ENCODE assay signal across 11 cellular contexts in the genomic region with DNA sequence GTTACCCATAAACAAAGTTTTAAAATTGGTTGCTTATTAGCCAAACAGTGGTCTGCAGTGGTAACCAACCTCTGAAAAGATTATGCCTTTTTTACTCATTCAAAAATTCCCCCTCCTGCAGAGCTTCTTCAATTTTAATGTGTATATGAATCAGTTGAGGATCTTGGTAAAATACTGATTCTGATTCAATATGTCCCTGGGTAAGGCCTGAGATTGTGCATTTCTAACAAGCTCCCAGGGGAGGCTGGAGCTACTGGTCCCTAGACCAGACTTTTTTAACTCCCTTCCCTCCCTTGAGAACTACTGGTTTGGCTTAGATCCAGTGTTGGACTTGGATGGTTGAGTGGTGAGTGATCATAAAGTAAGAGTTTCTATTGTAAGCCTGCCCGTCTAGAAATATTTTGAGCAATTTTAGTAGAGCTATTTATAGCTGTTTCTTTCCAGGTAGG.
DNase-seq lines count a peak whose midpoint lies in the region; ATAC-seq and TF ChIP-seq lines count a peak whose summit lies in the region.
"Had no signal": no experiment of that assay in that cellular context is flagged by ENCODE, and none has a peak within 500 bp of the region (broad histone marks: within the 10 kb centered on the region; RNA-seq: fewer than 3 reads in every experiment).

No MANE protein-coding gene starts in this region.

- H3K9me3 Mint-ChIP-seq in natural killer cell treated with Interleukin-12 subunit alpha and Interleukin-12 subunit beta and Interleukin-15 and Interleukin-18, amount 100 ng/mL, for 72 hours = no peaks in the 10 kb centered on the region
- H3K9me3 Mint-ChIP-seq in natural killer cell = no peaks in the 10 kb centered on the region

- TF ChIP-seq CTCF in natural killer cell (IDR thresholded peaks at IDR 0.05) (no peak), IMR-90 (conservative IDR thresholded peaks at IDR 0.05; ENCODE audit: low read depth, low read length) (no peak), brain microvascular endothelial cell (IDR thresholded peaks at IDR 0.05; ENCODE audit: low read depth, low read length, missing control alignments) (no peak), coronary artery (IDR thresholded peaks at IDR 0.05) (no peak), Peyer's patch (IDR thresholded peaks at IDR 0.05) (no peak)

- intact Hi-C loops in natural killer cell (cut with micrococcal nuclease) (no loop called here), IMR-90 (cut with micrococcal nuclease) (no loop called here)

- H3K4me3 Mint-ChIP-seq in natural killer cell treated with Interleukin-12 subunit alpha and Interleukin-12 subunit beta and Interleukin-15 and Interleukin-18, amount 100 ng/mL, for 72 hours = peak overlapping the region; percentile 25
- H3K4me3 Mint-ChIP-seq in natural killer cell = no peak overlapping the region

- H2AK9ac ChIP-seq in IMR-90 (replicated peaks; ENCODE audit: low read depth, low read length, poor library complexity) = no peak overlapping the region

- H2AK5ac ChIP-seq in IMR-90 (ENCODE audit: low read depth, low read length) = no peak overlapping the region

- BruUV-seq in IMR-90 (replicated peaks; lab: Mats Ljungman, UMichigan) = no TSS peak

- no peaks in the 10 kb centered on the region for H3K27me3 ChIP-seq in IMR-90 (ENCODE audit: control insufficient read depth, insufficient read depth, low read length)
- no peaks in the 10 kb centered on the region for H3K27me3 ChIP-seq in brain microvascular endothelial cell (replicated peaks)
- H3K27me3 ChIP-seq in Peyer's patch = no peaks in the 10 kb centered on the region
- H3K27me3 ChIP-seq: spleen had no signal

- H3K9ac ChIP-seq in IMR-90 (ENCODE audit: low read depth, low read length) = no peak overlapping the region

- in situ Hi-C loops in IMR-90 (cut with MboI; ENCODE audit: low sequenced_read_pairs) = no loop called here
- in situ Hi-C loops in brain microvascular endothelial cell (cut with HindIII; ENCODE audit: low pct_ligation_motif_present, low sequenced_read_pairs) = no loop called here

- dilution Hi-C loops in IMR-90 (cut with HindIII; ENCODE audit: low sequenced_read_pairs, unreplicated experiment) = no loop called here

- no peak for DNase-seq in natural killer cell treated with Interleukin-12 subunit alpha and Interleukin-12 subunit beta and Interleukin-15 and Interleukin-18, amount 100 ng/mL, for 72 hours (ENCODE audit: low spot score)
- DNase-seq in natural killer cell = no peak
- peak; percentile 78 for DNase-seq in IMR-90
- DNase-seq in brain microvascular endothelial cell = peak; percentile 70
- DNase-seq in DMS53 (lab: John Stamatoyannopoulos, UW) = no peak
- DNase-seq in 8988T = no peak
- DNase-seq in coronary artery (ENCODE audit: low spot score) = no peak
- DNase-seq in Peyer's patch = no peak
- DNase-seq: KBM-7, spleen had no signal

- H3K27me3 Mint-ChIP-seq in natural killer cell treated with Interleukin-12 subunit alpha and Interleukin-12 subunit beta and Interleukin-15 and Interleukin-18, amount 100 ng/mL, for 72 hours = no peaks in the 10 kb centered on the region
- H3K27me3 Mint-ChIP-seq in natural killer cell (ENCODE audit: low read depth in 2 of 2) = no peaks in the 10 kb centered on the region

- peak overlapping the region in 1 of 2 donors; percentile 58 for H3K27ac Mint-ChIP-seq in natural killer cell treated with Interleukin-12 subunit alpha and Interleukin-12 subunit beta and Interleukin-15 and Interleukin-18, amount 100 ng/mL, for 72 hours
- H3K27ac Mint-ChIP-seq in natural killer cell = no peak overlapping the region

- H2BK5ac ChIP-seq in IMR-90 (ENCODE audit: low read depth, low read length, poor library complexity, severe bottlenecking) = no peak overlapping the region

- H2BK120ac ChIP-seq in IMR-90 (ENCODE audit: low read depth, low read length) = no peak overlapping the region

- no peak overlapping the region for H3K4ac ChIP-seq in IMR-90 (ENCODE audit: low read depth, low read length)

- POLR2A ChIA-PET in IMR-90 (lab: Charles Lee; ENCODE audit: unreplicated experiment) = no interaction called here

- H3K36me3 ChIP-seq in IMR-90 (ENCODE audit: control insufficient read depth, insufficient read depth, low read length) = no peaks in the 10 kb centered on the region
- no peaks in the 10 kb centered on the region for H3K36me3 ChIP-seq in brain microvascular endothelial cell (replicated peaks)
- no peaks in the 10 kb centered on the region for H3K36me3 ChIP-seq in Peyer's patch
- H3K36me3 ChIP-seq: spleen, thoracic aorta had no signal

- no peaks in the 10 kb centered on the region for H3K4me1 ChIP-seq in IMR-90 (ENCODE audit: control insufficient read depth, insufficient read depth, low read length)
- no peaks in the 10 kb centered on the region for H3K4me1 ChIP-seq in Peyer's patch

- H3K18ac ChIP-seq in IMR-90 (ENCODE audit: low read depth, low read length) = no peak overlapping the region

- CTCF ChIA-PET in IMR-90 (lab: Yijun Ruan, JAX) = no interaction called here

- peaks cover 22 to 44% of the 10 kb centered on the region in 2 donors for H3K4me1 Mint-ChIP-seq in natural killer cell treated with Interleukin-12 subunit alpha and Interleukin-12 subunit beta and Interleukin-15 and Interleukin-18, amount 100 ng/mL, for 72 hours (ENCODE audit: low read depth in 2 of 2)
- H3K4me1 Mint-ChIP-seq in natural killer cell = peaks cover 14 to 30% of the 10 kb centered on the region in 2 donors

- no peak overlapping the region for H4K91ac ChIP-seq in IMR-90 (ENCODE audit: insufficient read depth, low read depth, low read length)

- no peak overlapping the region for H2BK20ac ChIP-seq in IMR-90 (ENCODE audit: low read depth, low read length)

- no peak overlapping the region for H4K8ac ChIP-seq in IMR-90 (ENCODE audit: low read depth in 2 of 2, low read length in 2 of 2)

- H3K4me2 ChIP-seq in IMR-90 (ENCODE audit: low read depth, low read length) = no peak overlapping the region

- H3K14ac ChIP-seq in IMR-90 (replicated peaks; ENCODE audit: low read depth, low read length) = no peak overlapping the region

- no CpG with 5 or more reads among the region's 1 CpG for WGBS in IMR-90 (ENCODE audit: extremely low coverage in 2 of 2, insufficient read length in 1 of 2), 2 experiments

- H4K20me1 ChIP-seq in IMR-90 (ENCODE audit: insufficient read depth, low read length) = no peaks in the 10 kb centered on the region

- H4K5ac ChIP-seq in IMR-90 (ENCODE audit: low read depth, low read length) = no peak overlapping the region

- no peaks in the 10 kb centered on the region for H3K9me3 ChIP-seq in IMR-90 (ENCODE audit: control insufficient read depth, insufficient read depth, low read length)
- H3K9me3 ChIP-seq in Peyer's patch = no peaks in the 10 kb centered on the region
- H3K9me3 ChIP-seq: thoracic aorta had no signal

- TF ChIP-seq POLR2A in IMR-90 (IDR thresholded peaks at IDR 0.05; ENCODE audit: low read depth, low read length) = no peak
- no peak for TF ChIP-seq POLR2A in Peyer's patch (IDR thresholded peaks at IDR 0.05)

- H2BK15ac ChIP-seq in IMR-90 (ENCODE audit: low read depth, low read length) = no peak overlapping the region

- no peaks in the 10 kb centered on the region for H3K9me1 ChIP-seq in IMR-90 (ENCODE audit: insufficient read depth, low read length)

- peaks cover 9% of the 10 kb centered on the region for H3K36me3 Mint-ChIP-seq in natural killer cell treated with Interleukin-12 subunit alpha and Interleukin-12 subunit beta and Interleukin-15 and Interleukin-18, amount 100 ng/mL, for 72 hours
- no peaks in the 10 kb centered on the region for H3K36me3 Mint-ChIP-seq in natural killer cell

- no peak overlapping the region for H2AFZ ChIP-seq in IMR-90 (replicated peaks; ENCODE audit: low read length, poor library complexity)

- no peak overlapping the region for H3K56ac ChIP-seq in IMR-90 (ENCODE audit: extremely low read depth, insufficient read depth, low read length)

- TF ChIP-seq RAD21 in IMR-90 (IDR thresholded peaks at IDR 0.05; ENCODE audit: low read length) = no peak

- peaks cover 11 to 15% of the 10 kb centered on the region in 2 experiments for H3K79me1 ChIP-seq in IMR-90 (ENCODE audit: low read depth in 1 of 2, low read length in 2 of 2)

- no peak overlapping the region for H3K4me3 ChIP-seq in IMR-90 (ENCODE audit: insufficient read depth, low read depth, low read length)
- H3K4me3 ChIP-seq in brain microvascular endothelial cell (ENCODE audit: low read depth, low read length) = no peak overlapping the region
- H3K4me3 ChIP-seq in coronary artery = no peak overlapping the region
- H3K4me3 ChIP-seq in Peyer's patch = no peak overlapping the region
- H3K4me3 ChIP-seq: spleen, thoracic aorta had no signal

- no peak overlapping the region for H3K27ac ChIP-seq in IMR-90 (ENCODE audit: insufficient read depth, low read length)
- H3K27ac ChIP-seq in brain microvascular endothelial cell = no peak overlapping the region
- H3K27ac ChIP-seq in coronary artery = no peak overlapping the region
- H3K27ac ChIP-seq in Peyer's patch = no peak overlapping the region
- H3K27ac ChIP-seq: spleen, thoracic aorta had no signal

- peak in 1 of 2 donors; percentile 66 for ATAC-seq in natural killer cell treated with Interleukin-12 subunit alpha and Interleukin-12 subunit beta and Interleukin-15 and Interleukin-18, amount 100 ng/mL, for 72 hours
- ATAC-seq in natural killer cell (no peak), IMR-90 (ENCODE audit: low read depth) (0 out of 2 replicates have a peak, but pooled peaks have one; percentile 24)

- H3K23ac ChIP-seq in IMR-90 (ENCODE audit: low read depth, low read length) = no peak overlapping the region

TF ChIP-seq in IMR-90, 13 proteins besides CTCF, POLR2A, EP300 and RAD21:
- TF ChIP-seq MAZ (IDR thresholded peaks at IDR 0.05; ENCODE audit: borderline replicate concordance, low read depth, low read length) (no peak), SMC3 (IDR thresholded peaks at IDR 0.05; ENCODE audit: low read depth, low read length) (no peak), NFE2L2 (IDR thresholded peaks at IDR 0.05; ENCODE audit: low read depth, low read length) (no peak), FOS (IDR thresholded peaks at IDR 0.05; ENCODE audit: low read depth, low read length) (no peak), MXI1 (IDR thresholded peaks at IDR 0.05; ENCODE audit: borderline replicate concordance, low read depth, low read length) (no peak)
- TF ChIP-seq, protein P1, sequence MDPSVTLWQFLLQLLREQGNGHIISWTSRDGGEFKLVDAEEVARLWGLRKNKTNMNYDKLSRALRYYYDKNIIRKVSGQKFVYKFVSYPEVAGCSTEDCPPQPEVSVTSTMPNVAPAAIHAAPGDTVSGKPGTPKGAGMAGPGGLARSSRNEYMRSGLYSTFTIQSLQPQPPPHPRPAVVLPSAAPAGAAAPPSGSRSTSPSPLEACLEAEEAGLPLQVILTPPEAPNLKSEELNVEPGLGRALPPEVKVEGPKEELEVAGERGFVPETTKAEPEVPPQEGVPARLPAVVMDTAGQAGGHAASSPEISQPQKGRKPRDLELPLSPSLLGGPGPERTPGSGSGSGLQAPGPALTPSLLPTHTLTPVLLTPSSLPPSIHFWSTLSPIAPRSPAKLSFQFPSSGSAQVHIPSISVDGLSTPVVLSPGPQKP (IDR thresholded peaks at IDR 0.05; ENCODE audit: borderline replicate concordance, low read depth, low read length) = no peak

Comparison
In these comparisons a context has a peak if more than half of its experiments do, and no peak if none do; other contexts are left out.
1. DNase-seq: peak in IMR-90 (single experiment) and brain microvascular endothelial cell (single experiment); none in natural killer cell treated with Interleukin-12 subunit alpha and Interleukin-12 subunit beta and Interleukin-15 and Interleukin-18, amount 100 ng/mL, for 72 hours (single experiment), natural killer cell (single experiment), DMS53 (single experiment), 8988T (single experiment), coronary artery (single experiment) and Peyer's patch (0 of 3).